In the genomic region with DNA sequence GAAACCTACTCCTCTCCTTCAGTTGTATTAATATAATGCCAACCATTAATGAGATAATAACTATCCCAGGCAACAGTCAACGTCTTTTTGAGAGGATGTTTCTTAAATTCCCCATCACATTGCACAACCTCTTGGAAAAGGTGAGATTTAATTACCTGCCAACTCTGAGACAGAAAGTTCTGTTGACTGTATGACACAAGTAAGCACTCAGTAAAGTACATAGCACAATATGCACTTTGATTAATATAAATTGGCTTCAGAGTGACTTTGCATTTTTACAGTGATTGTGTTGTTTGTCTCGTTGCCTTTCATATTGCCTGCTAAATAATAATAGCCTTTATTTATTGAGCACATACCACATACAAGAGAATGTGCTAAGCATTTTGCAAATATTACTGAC, we compare ENCODE assay signal across 1 cellular context.
TF ChIP-seq lines count a peak whose summit lies in the region.

No MANE protein-coding gene starts in this region.

TF ChIP-seq in IMR-90, 13 proteins besides CTCF, POLR2A, EP300 and RAD21 (continued from another document):
- TF ChIP-seq RCOR1 (IDR thresholded peaks at IDR 0.05; ENCODE audit: insufficient replicate concordance, low read length) (no peak), MXI1 (IDR thresholded peaks at IDR 0.05; ENCODE audit: borderline replicate concordance, low read depth, low read length) (no peak), RFX5 (IDR thresholded peaks at IDR 0.05; ENCODE audit: low read depth, low read length) (no peak), CEBPB (IDR thresholded peaks at IDR 0.05; ENCODE audit: low read depth, low read length) (peak; percentile 78), SMC3 (IDR thresholded peaks at IDR 0.05; ENCODE audit: low read depth, low read length) (no peak), NFE2L2 (IDR thresholded peaks at IDR 0.05; ENCODE audit: low read depth, low read length) (peak; percentile 66; the same call in 1 of the 2 replicates)
- TF ChIP-seq, protein P1, sequence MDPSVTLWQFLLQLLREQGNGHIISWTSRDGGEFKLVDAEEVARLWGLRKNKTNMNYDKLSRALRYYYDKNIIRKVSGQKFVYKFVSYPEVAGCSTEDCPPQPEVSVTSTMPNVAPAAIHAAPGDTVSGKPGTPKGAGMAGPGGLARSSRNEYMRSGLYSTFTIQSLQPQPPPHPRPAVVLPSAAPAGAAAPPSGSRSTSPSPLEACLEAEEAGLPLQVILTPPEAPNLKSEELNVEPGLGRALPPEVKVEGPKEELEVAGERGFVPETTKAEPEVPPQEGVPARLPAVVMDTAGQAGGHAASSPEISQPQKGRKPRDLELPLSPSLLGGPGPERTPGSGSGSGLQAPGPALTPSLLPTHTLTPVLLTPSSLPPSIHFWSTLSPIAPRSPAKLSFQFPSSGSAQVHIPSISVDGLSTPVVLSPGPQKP (IDR thresholded peaks at IDR 0.05; ENCODE audit: borderline replicate concordance, low read depth, low read length) = no peak
